Comparison of ENCODE assay signal across 9 cellular contexts in the genomic region with DNA sequence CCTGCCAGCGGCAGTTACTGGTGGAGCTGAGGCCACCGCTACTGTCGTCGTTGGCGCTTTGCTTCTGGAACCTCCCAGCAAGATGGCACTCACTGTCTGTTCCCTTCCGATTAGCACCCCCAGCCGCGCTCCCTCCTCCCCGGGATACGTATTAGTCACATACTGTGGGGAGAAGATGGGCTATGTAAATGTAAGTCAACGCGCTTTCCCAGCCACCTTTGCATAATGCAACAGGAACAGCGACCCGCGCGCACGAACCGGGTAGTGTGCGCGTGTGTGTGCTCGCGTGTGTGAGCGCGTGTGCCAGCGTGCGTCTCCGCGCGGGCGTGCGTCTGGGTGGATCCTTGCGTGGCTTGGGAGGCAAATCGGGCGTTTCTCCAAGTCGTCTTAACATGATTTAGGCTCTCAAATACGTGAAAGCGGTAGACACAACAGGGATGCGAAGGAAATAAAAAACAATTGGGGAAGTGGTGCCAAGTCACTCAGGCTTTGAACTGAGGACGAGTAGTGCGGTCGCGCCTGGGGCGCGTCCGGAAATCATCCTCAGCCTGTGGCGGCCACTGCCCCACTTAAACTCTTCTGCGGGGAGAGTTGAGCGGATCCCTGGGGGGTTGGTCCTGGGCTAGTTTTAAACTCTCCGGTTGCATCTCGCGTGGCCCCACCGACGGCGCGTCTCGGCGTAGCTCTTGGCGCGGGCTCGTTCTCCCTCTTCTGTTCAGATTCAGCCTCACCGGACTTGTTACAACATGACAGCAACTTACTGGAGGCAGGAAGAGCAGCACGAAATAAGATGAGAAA. TPM values are rescaled to one million over a fixed set of nuclear protein-coding genes. Genes with fewer than 3 reads are reported as not detected.
A peak's percentile ranks its signal among the peaks of the same experiment; 100 is the strongest.
DNase-seq lines count a peak whose midpoint lies in the region; ATAC-seq and TF ChIP-seq lines count a peak whose summit lies in the region.
"Had no signal": no experiment of that assay in that cellular context is flagged by ENCODE, and none has a peak within 500 bp of the region (broad histone marks: within the 10 kb centered on the region; RNA-seq: fewer than 3 reads in every experiment).

No MANE protein-coding gene starts in this region.

- no peaks in the 10 kb centered on the region for H3K36me3 ChIP-seq in cardiac muscle cell

- TF ChIP-seq CTCF in cardiac muscle cell (IDR thresholded peaks at IDR 0.05; ENCODE audit: low read depth, low read length) (peak; percentile 57), omental fat pad (IDR thresholded peaks at IDR 0.05) (no peak)

- no peak overlapping the region for H3K27ac Mint-ChIP-seq in activated CD8-positive, alpha-beta T cell treated with anti-CD3 and anti-CD28 coated beads, Interleukin-2, amount 10 ng/mL, durations not matched to agents 7 days and 5 days

- peak; percentile 21 for DNase-seq in activated T-cell treated with anti-CD3 and anti-CD28 coated beads, Interleukin-2, amount 50 U/mL, for 48 hours
- no peak for DNase-seq in activated T-cell treated with anti-CD3 and anti-CD28 coated beads, Interleukin-2, amount 50 U/mL, for 4 hours
- peak; percentile 35 for DNase-seq in activated CD8-positive, alpha-beta T cell treated with anti-CD3 and anti-CD28 coated beads, Interleukin-2, amount 10 ng/mL, durations not matched to agents 7 days and 5 days
- DNase-seq in cardiac muscle cell (ENCODE audit: low read depth in 1 of 2, low spot score in 1 of 2) (peak; percentile 53 to 90), omental fat pad (ENCODE audit: low spot score) (no peak)

- peaks cover 37% of the 10 kb centered on the region for H3K27me3 ChIP-seq in cardiac muscle cell

- H3K4me1 ChIP-seq in cardiac muscle cell (ENCODE audit: low read depth), result peaks cover 3% of the 10 kb centered on the region

- ATAC-seq in activated T-cell treated with anti-CD3 and anti-CD28 coated beads, Interleukin-2, amount 50 U/mL, for 4 hours, result no peak
- peak; percentile 36 for ATAC-seq in activated CD8-positive, alpha-beta T cell treated with anti-CD3 and anti-CD28 coated beads, Interleukin-2, amount 10 ng/mL, durations not matched to agents 7 days and 5 days
- ATAC-seq in omental fat pad (ENCODE audit: low FRiP score) (peak; percentile 7), HG02852 (IDR thresholded peaks at IDR 0.05; ENCODE audit: unreplicated experiment) (no peak), HG03565 (IDR thresholded peaks at IDR 0.05; ENCODE audit: unreplicated experiment) (no peak), GM19463 (IDR thresholded peaks at IDR 0.05; ENCODE audit: unreplicated experiment) (no peak)

- POLR2A ChIA-PET in activated CD8-positive, alpha-beta T cell treated with anti-CD3 and anti-CD28 coated beads, Interleukin-2, amount 10 ng/mL, durations not matched to agents 7 days and 5 days (lab: Charles Lee), result no interaction called here

- H3K4me3 Mint-ChIP-seq in activated T-cell treated with anti-CD3 and anti-CD28 coated beads, Interleukin-2, amount 50 U/mL, for 4 hours, result no peak overlapping the region
- peak overlapping the region; percentile 60 for H3K4me3 Mint-ChIP-seq in activated CD8-positive, alpha-beta T cell treated with anti-CD3 and anti-CD28 coated beads, Interleukin-2, amount 10 ng/mL, durations not matched to agents 7 days and 5 days

- peaks cover 56% of the 10 kb centered on the region for H3K27me3 Mint-ChIP-seq in activated T-cell treated with anti-CD3 and anti-CD28 coated beads, Interleukin-2, amount 50 U/mL, for 4 hours (ENCODE audit: low read depth)
- H3K27me3 Mint-ChIP-seq in activated CD8-positive, alpha-beta T cell treated with anti-CD3 and anti-CD28 coated beads, Interleukin-2, amount 10 ng/mL, durations not matched to agents 7 days and 5 days (ENCODE audit: low read depth), result peaks cover 75% of the 10 kb centered on the region

- no peaks in the 10 kb centered on the region for H3K36me3 Mint-ChIP-seq in activated T-cell treated with anti-CD3 and anti-CD28 coated beads, Interleukin-2, amount 50 U/mL, for 4 hours (ENCODE audit: insufficient read depth)
- peaks cover 7% of the 10 kb centered on the region for H3K36me3 Mint-ChIP-seq in activated CD8-positive, alpha-beta T cell treated with anti-CD3 and anti-CD28 coated beads, Interleukin-2, amount 10 ng/mL, durations not matched to agents 7 days and 5 days (ENCODE audit: low read depth)

- H3K4me1 Mint-ChIP-seq in activated T-cell treated with anti-CD3 and anti-CD28 coated beads, Interleukin-2, amount 50 U/mL, for 4 hours (ENCODE audit: low read depth), result peaks cover 4% of the 10 kb centered on the region
- H3K4me1 Mint-ChIP-seq in activated CD8-positive, alpha-beta T cell treated with anti-CD3 and anti-CD28 coated beads, Interleukin-2, amount 10 ng/mL, durations not matched to agents 7 days and 5 days (ENCODE audit: low read depth), result peaks cover 20% of the 10 kb centered on the region

- CTCF ChIA-PET in activated CD8-positive, alpha-beta T cell treated with anti-CD3 and anti-CD28 coated beads, Interleukin-2, amount 10 ng/mL, durations not matched to agents 7 days and 5 days (lab: Charles Lee), result no interaction called here

- no peak overlapping the region for H3K27ac ChIP-seq in cardiac muscle cell

- H3K9me3 ChIP-seq in cardiac muscle cell (ENCODE audit: low read depth), result no peaks in the 10 kb centered on the region

- H3K4me3 ChIP-seq in cardiac muscle cell, result peak overlapping the region; percentile 65

- H3K9me3 Mint-ChIP-seq in activated T-cell treated with anti-CD3 and anti-CD28 coated beads, Interleukin-2, amount 50 U/mL, for 4 hours, result no peaks in the 10 kb centered on the region
- H3K9me3 Mint-ChIP-seq in activated CD8-positive, alpha-beta T cell treated with anti-CD3 and anti-CD28 coated beads, Interleukin-2, amount 10 ng/mL, durations not matched to agents 7 days and 5 days (ENCODE audit: insufficient read depth), result no peaks in the 10 kb centered on the region

RNA-seq across cellular contexts. Expression of a gene that starts 1.8 kb away (rescaled TPM):
- under 1 TPM in 1 of 3 donors, not detected in 2; 0.18 TPM for total RNA-seq in activated T-cell treated with anti-CD3 and anti-CD28 coated beads, Interleukin-2, amount 50 U/mL, for 4 hours
- not detected for total RNA-seq in activated CD8-positive, alpha-beta T cell treated with anti-CD3 and anti-CD28 coated beads, Interleukin-2, amount 10 ng/mL, durations not matched to agents 7 days and 5 days
- total RNA-seq in cardiac muscle cell (5.8 and 10.1 TPM in 2 replicates), omental fat pad (10 to 100 TPM; 15.9 to 71.4 (median 23.8) TPM)
- 2.6 and 5.2 TPM in 2 replicates for polyA plus RNA-seq in cardiac muscle cell
- total RNA-seq: activated CD8-positive, alpha-beta memory T cell treated with anti-CD3 and anti-CD28 coated beads for 36 hours had no signal

Comparison
In these comparisons a context has a peak if more than half of its experiments do, and no peak if none do; other contexts are left out.
1. DNase-seq: peak in activated T-cell treated with anti-CD3 and anti-CD28 coated beads, Interleukin-2, amount 50 U/mL, for 48 hours (2 of 2), activated CD8-positive, alpha-beta T cell treated with anti-CD3 and anti-CD28 coated beads, Interleukin-2, amount 10 ng/mL, durations not matched to agents 7 days and 5 days (single experiment) and cardiac muscle cell (2 of 2); none in activated T-cell treated with anti-CD3 and anti-CD28 coated beads, Interleukin-2, amount 50 U/mL, for 4 hours (single experiment) and omental fat pad (single experiment).
2. ATAC-seq: peak in activated CD8-positive, alpha-beta T cell treated with anti-CD3 and anti-CD28 coated beads, Interleukin-2, amount 10 ng/mL, durations not matched to agents 7 days and 5 days (single experiment) and omental fat pad (single experiment); none in activated T-cell treated with anti-CD3 and anti-CD28 coated beads, Interleukin-2, amount 50 U/mL, for 4 hours (0 of 2), HG02852 (single experiment), HG03565 (single experiment) and GM19463 (single experiment).